Comparison of ENCODE assay signal across 25 cellular contexts in genomic region chr5:139418804-139419203, GRCh38. TPM values are rescaled to one million over a fixed set of nuclear protein-coding genes. Genes with fewer than 3 reads are reported as not detected.
DNase-seq lines count a peak whose midpoint lies in the region; ATAC-seq and TF ChIP-seq lines count a peak whose summit lies in the region.
"Had no signal": no experiment of that assay in that cellular context is flagged by ENCODE, and none has a peak within 500 bp of the region (broad histone marks: within the 10 kb centered on the region; RNA-seq: fewer than 3 reads in every experiment).

No MANE protein-coding gene starts in this region.

- TF ChIP-seq POLR2A in gastroesophageal sphincter (IDR thresholded peaks at IDR 0.05) = no peak
- no peak for TF ChIP-seq POLR2A in transverse colon (IDR thresholded peaks at IDR 0.05)

- H3K27ac ChIP-seq in gastroesophageal sphincter = peak overlapping the region in 3 of 4 donors; percentile 72 to 82 (median 76)
- H3K27ac ChIP-seq in mucosa of rectum (ENCODE audit: low read depth in 2 of 2, low read length in 2 of 2) = peak overlapping the region; percentile 48 to 81
- H3K27ac ChIP-seq in transverse colon = peak overlapping the region; percentile 35 to 74 (median 60)
- H3K27ac ChIP-seq: parathyroid adenoma had no signal

- H3K4me1 Mint-ChIP-seq in activated CD4-positive, alpha-beta memory T cell treated with anti-CD3 and anti-CD28 coated beads for 36 hours (ENCODE audit: low read depth) = peaks cover 45% of the 10 kb centered on the region
- peaks cover 76% of the 10 kb centered on the region for H3K4me1 Mint-ChIP-seq in activated CD4-positive, alpha-beta memory T cell treated with anti-CD3 and anti-CD28 coated beads, Interleukin-2, amount 10 ng/mL, durations not matched to agents 7 days and 5 days

- TF ChIP-seq CTCF in gastroesophageal sphincter (IDR thresholded peaks at IDR 0.05) (no peak), transverse colon (IDR thresholded peaks at IDR 0.05) (no peak)

- H3K36me3 Mint-ChIP-seq in activated CD4-positive, alpha-beta memory T cell treated with anti-CD3 and anti-CD28 coated beads for 36 hours = peaks cover 51% of the 10 kb centered on the region
- H3K36me3 Mint-ChIP-seq in activated CD4-positive, alpha-beta memory T cell treated with anti-CD3 and anti-CD28 coated beads, Interleukin-2, amount 10 ng/mL, durations not matched to agents 7 days and 5 days (ENCODE audit: low read depth) = peaks cover 29% of the 10 kb centered on the region

- TF ChIP-seq EP300 in gastroesophageal sphincter (IDR thresholded peaks at IDR 0.05) (no peak), transverse colon (IDR thresholded peaks at IDR 0.05; ENCODE audit: low read depth) (no peak)

- POLR2A ChIA-PET in activated CD4-positive, alpha-beta memory T cell treated with anti-CD3 and anti-CD28 coated beads for 36 hours (lab: Charles Lee) = interaction anchor here (1.5 to 7.9 kb wide), 4 partner anchors 27 to 63 kb away, joined by 3 to 57 read pairs (median 27); partner anchors contain the start of genes MZB1 and STING1
- POLR2A ChIA-PET in activated CD4-positive, alpha-beta memory T cell treated with anti-CD3 and anti-CD28 coated beads, Interleukin-2, amount 10 ng/mL, durations not matched to agents 7 days and 5 days (lab: Charles Lee) = interaction anchor here (1.1 to 11.1 kb wide), 8 partner anchors 15 to 143 kb away, joined by 3 to 137 read pairs (median 9); partner anchors contain the start of genes MZB1, SMIM33, SPATA24 and STING1

- H3K27me3 Mint-ChIP-seq in activated CD4-positive, alpha-beta memory T cell treated with anti-CD3 and anti-CD28 coated beads for 36 hours = no peaks in the 10 kb centered on the region
- H3K27me3 Mint-ChIP-seq in activated CD4-positive, alpha-beta memory T cell treated with anti-CD3 and anti-CD28 coated beads, Interleukin-2, amount 10 ng/mL, durations not matched to agents 7 days and 5 days = no peaks in the 10 kb centered on the region
- H3K27me3 Mint-ChIP-seq: activated naive CD4-positive, alpha-beta T cell treated with anti-CD3 and anti-CD28 coated beads, Interleukin-2, amount 50 U/mL, for 24 hours; IgD-negative memory B cell; memory B cell; naive thymus-derived CD8-positive, alpha-beta T cell; stimulated activated memory B cell treated with anti-CD40 and anti-IgM and Interleukin-4, amounts not matched to agents 10 μg/mL and 1 μg/mL and 100 μg/mL, for 72 hours had no signal

- no peaks in the 10 kb centered on the region for H3K27me3 ChIP-seq in gastroesophageal sphincter
- no peaks in the 10 kb centered on the region for H3K27me3 ChIP-seq in mucosa of rectum (ENCODE audit: control insufficient read depth in 2 of 2, insufficient read depth in 2 of 2, low read length in 2 of 2)
- H3K27me3 ChIP-seq in transverse colon = no peaks in the 10 kb centered on the region
- H3K27me3 ChIP-seq: sigmoid colon had no signal

- H3K9me3 Mint-ChIP-seq in activated CD4-positive, alpha-beta memory T cell treated with anti-CD3 and anti-CD28 coated beads for 36 hours = no peaks in the 10 kb centered on the region
- H3K9me3 Mint-ChIP-seq in activated CD4-positive, alpha-beta memory T cell treated with anti-CD3 and anti-CD28 coated beads, Interleukin-2, amount 10 ng/mL, durations not matched to agents 7 days and 5 days = no peaks in the 10 kb centered on the region
- H3K9me3 Mint-ChIP-seq: activated naive CD4-positive, alpha-beta T cell treated with anti-CD3 and anti-CD28 coated beads, Interleukin-2, amount 50 U/mL, for 24 hours; IgD-negative memory B cell; memory B cell; naive thymus-derived CD8-positive, alpha-beta T cell; stimulated activated memory B cell treated with anti-CD40 and anti-IgM and Interleukin-4, amounts not matched to agents 10 μg/mL and 1 μg/mL and 100 μg/mL, for 72 hours had no signal

- no peak for DNase-seq in activated CD4-positive, alpha-beta memory T cell treated with anti-CD3 and anti-CD28 coated beads for 36 hours
- no peak for DNase-seq in activated CD4-positive, alpha-beta memory T cell treated with anti-CD3 and anti-CD28 coated beads, Interleukin-2, amount 10 ng/mL, durations not matched to agents 7 days and 5 days
- DNase-seq in transverse colon (no peak), NOMO-1 treated with dmso at 0.1 percent for 144 hours (lab: John Stamatoyannopoulos, UW; ENCODE audit: unreplicated experiment) (no peak), SW 1271 (lab: John Stamatoyannopoulos, UW) (no peak)
- no peak for DNase-seq in activated CD8-positive, alpha-beta memory T cell treated with anti-CD3 and anti-CD28 coated beads, Interleukin-2, amount 50 U/mL, for 48 hours
- DNase-seq: Caco-2; DND-41; naive thymus-derived CD8-positive, alpha-beta T cell; NCI-H146; OCI-M1; SIG-M5; sigmoid colon; T-helper 1 cell; trophoblast cell had no signal

- no peak overlapping the region for H3K4me3 Mint-ChIP-seq in activated CD4-positive, alpha-beta memory T cell treated with anti-CD3 and anti-CD28 coated beads for 36 hours
- H3K4me3 Mint-ChIP-seq in activated CD4-positive, alpha-beta memory T cell treated with anti-CD3 and anti-CD28 coated beads, Interleukin-2, amount 10 ng/mL, durations not matched to agents 7 days and 5 days = no peak overlapping the region
- H3K4me3 Mint-ChIP-seq: activated naive CD4-positive, alpha-beta T cell treated with anti-CD3 and anti-CD28 coated beads, Interleukin-2, amount 50 U/mL, for 24 hours; IgD-negative memory B cell; memory B cell; naive thymus-derived CD8-positive, alpha-beta T cell; stimulated activated memory B cell treated with anti-CD40 and anti-IgM and Interleukin-4, amounts not matched to agents 10 μg/mL and 1 μg/mL and 100 μg/mL, for 72 hours had no signal

- H3K9me3 ChIP-seq in gastroesophageal sphincter = no peaks in the 10 kb centered on the region
- no peaks in the 10 kb centered on the region for H3K9me3 ChIP-seq in mucosa of rectum (ENCODE audit: control insufficient read depth in 2 of 2, low read length in 2 of 2)
- H3K9me3 ChIP-seq in transverse colon = no peaks in the 10 kb centered on the region
- H3K9me3 ChIP-seq: Caco-2, sigmoid colon had no signal

- CTCF ChIA-PET in activated CD4-positive, alpha-beta memory T cell treated with anti-CD3 and anti-CD28 coated beads for 36 hours (lab: Charles Lee) = interaction anchor here (1.2 to 13.6 kb wide), 3 partner anchors 28 to 97 kb away, joined by 3 to 443 read pairs (median 7); partner anchors contain the start of gene STING1
- CTCF ChIA-PET in activated CD4-positive, alpha-beta memory T cell treated with anti-CD3 and anti-CD28 coated beads, Interleukin-2, amount 10 ng/mL, durations not matched to agents 7 days and 5 days (lab: Charles Lee) = interaction anchor here (0.6 to 9.4 kb wide), 9 partner anchors 9 to 826 kb away, joined by 3 to 329 read pairs (median 4); partner anchors contain the start of genes DNAJC18 and STING1

- H3K4me1 ChIP-seq in gastroesophageal sphincter (peaks cover 5 to 70% (median 30%) of the 10 kb centered on the region in 3 donors), mucosa of rectum (ENCODE audit: control insufficient read depth in 2 of 2, insufficient read depth in 2 of 2, low read length in 2 of 2) (peaks cover 21 to 52% of the 10 kb centered on the region in 2 donors), transverse colon (peaks cover 35 to 58% (median 39%) of the 10 kb centered on the region in 4 donors)
- H3K4me1 ChIP-seq: Caco-2, parathyroid adenoma had no signal

- intact Hi-C loops in activated CD4-positive, alpha-beta memory T cell treated with anti-CD3 and anti-CD28 coated beads for 36 hours (cut with micrococcal nuclease) = no loop called here
- intact Hi-C loops in transverse colon (cut with DNase I; ENCODE audit: low total_unique reads) = no loop called here

- H3K36me3 ChIP-seq in gastroesophageal sphincter = peaks cover 0 to 43% of the 10 kb centered on the region in 2 donors
- H3K36me3 ChIP-seq in mucosa of rectum (ENCODE audit: control insufficient read depth in 2 of 2, insufficient read depth in 2 of 2, low read length in 2 of 2) = peaks cover 0 to 3% of the 10 kb centered on the region in 2 donors
- no peaks in the 10 kb centered on the region for H3K36me3 ChIP-seq in transverse colon

- ATAC-seq in gastroesophageal sphincter = no peak
- ATAC-seq: naive thymus-derived CD8-positive, alpha-beta T cell; stimulated activated memory B cell treated with anti-CD40 and anti-IgM and Interleukin-4, amounts not matched to agents 10 μg/mL and 1 μg/mL and 100 μg/mL, for 72 hours had no signal

- WGBS in gastroesophageal sphincter (ENCODE audit: low coverage in 1 of 2), 2 donors = 71 to 90% methylated on average over 1 of the region's 1 CpG
- WGBS in transverse colon (ENCODE audit: low coverage in 1 of 2), 2 donors = 70% methylated on average over 1 of the region's 1 CpG

- H3K9ac ChIP-seq in mucosa of rectum (ENCODE audit: low read depth in 1 of 2, low read length in 2 of 2) = peak overlapping the region in 1 of 2 donors; percentile 21
- H3K9ac ChIP-seq: parathyroid adenoma had no signal

- peak overlapping the region; percentile 6 for H3K27ac Mint-ChIP-seq in activated CD4-positive, alpha-beta memory T cell treated with anti-CD3 and anti-CD28 coated beads for 36 hours
- H3K27ac Mint-ChIP-seq in activated CD4-positive, alpha-beta memory T cell treated with anti-CD3 and anti-CD28 coated beads, Interleukin-2, amount 10 ng/mL, durations not matched to agents 7 days and 5 days = no peak overlapping the region
- H3K27ac Mint-ChIP-seq: activated naive CD4-positive, alpha-beta T cell treated with anti-CD3 and anti-CD28 coated beads, Interleukin-2, amount 50 U/mL, for 24 hours; IgD-negative memory B cell; stimulated activated memory B cell treated with anti-CD40 and anti-IgM and Interleukin-4, amounts not matched to agents 10 μg/mL and 1 μg/mL and 100 μg/mL, for 72 hours had no signal

- in situ Hi-C loops in transverse colon (cut with MboI; ENCODE audit: low pct_ligation_motif_present in 1 of 4, low pct_unique_long_range_greater_than_20kb in 1 of 4, low sequenced_read_pairs in 3 of 4) = no loop called here

- no peak overlapping the region for H3K4me3 ChIP-seq in gastroesophageal sphincter
- H3K4me3 ChIP-seq in mucosa of rectum (ENCODE audit: low read length in 2 of 2) = no peak overlapping the region
- no peak overlapping the region for H3K4me3 ChIP-seq in transverse colon
- H3K4me3 ChIP-seq: sigmoid colon had no signal

RNA-seq across cellular contexts. Expression of gene SPATA24, which starts 14.9 kb away (rescaled TPM):
- 1 to 10 TPM; 3.7 to 5.2 TPM for total RNA-seq in activated CD4-positive, alpha-beta memory T cell treated with anti-CD3 and anti-CD28 coated beads for 36 hours
- total RNA-seq in activated CD4-positive, alpha-beta memory T cell treated with anti-CD3 and anti-CD28 coated beads, Interleukin-2, amount 10 ng/mL, durations not matched to agents 7 days and 5 days = 1 to 10 TPM; 9.4 to 9.5 TPM
- 10 to 100 TPM in 2 of 4 donors, 1 to 10 TPM in 2; 1.5 to 13.5 (median 6.3) TPM for total RNA-seq in gastroesophageal sphincter
- 1 to 10 TPM in 2 of 4 donors, not detected in 2; 3.0 TPM for total RNA-seq in transverse colon

RNA-seq across cellular contexts. Expression of gene DNAJC18, which starts 20.5 kb away (rescaled TPM):
- total RNA-seq in activated CD4-positive, alpha-beta memory T cell treated with anti-CD3 and anti-CD28 coated beads for 36 hours = 10 to 100 TPM; 54.1 to 56.0 TPM
- total RNA-seq in activated CD4-positive, alpha-beta memory T cell treated with anti-CD3 and anti-CD28 coated beads, Interleukin-2, amount 10 ng/mL, durations not matched to agents 7 days and 5 days = 10 to 100 TPM; 16.1 to 17.0 TPM
- total RNA-seq in gastroesophageal sphincter = 10 to 100 TPM in 3 of 4 donors, 1 to 10 TPM in 1; 7.6 to 27.7 (median 14.5) TPM
- total RNA-seq in transverse colon = 1 to 10 TPM in 3 of 4 donors, under 1 TPM in 1; 0.37 to 3.8 (median 3.2) TPM

RNA-seq across cellular contexts. Expression of gene PROB1, which starts 23.9 kb away (rescaled TPM):
- total RNA-seq in activated CD4-positive, alpha-beta memory T cell treated with anti-CD3 and anti-CD28 coated beads for 36 hours = 1 to 10 TPM; 3.8 to 3.9 TPM
- total RNA-seq in activated CD4-positive, alpha-beta memory T cell treated with anti-CD3 and anti-CD28 coated beads, Interleukin-2, amount 10 ng/mL, durations not matched to agents 7 days and 5 days = 1 to 10 TPM; 5.5 TPM
- total RNA-seq in gastroesophageal sphincter (1 to 10 TPM; 1.2 to 9.1 (median 4.1) TPM), transverse colon (1 to 10 TPM in 1 of 4 donors, under 1 TPM in 2, not detected in 1; 0.55 to 1.1 (median 0.60) TPM)

RNA-seq across cellular contexts. Expression of gene MZB1, which starts 29.1 kb away (rescaled TPM):
- 10 to 100 TPM; 24.0 to 26.3 TPM for total RNA-seq in activated CD4-positive, alpha-beta memory T cell treated with anti-CD3 and anti-CD28 coated beads for 36 hours
- 10 to 100 TPM; 48.1 TPM for total RNA-seq in activated CD4-positive, alpha-beta memory T cell treated with anti-CD3 and anti-CD28 coated beads, Interleukin-2, amount 10 ng/mL, durations not matched to agents 7 days and 5 days
- total RNA-seq in gastroesophageal sphincter = under 1 TPM in 1 of 4 donors, not detected in 3; 0.74 TPM
- 10 to 100 TPM in 1 of 4 donors, 1 to 10 TPM in 1, not detected in 2; 4.0 to 39.2 TPM for total RNA-seq in transverse colon
- total RNA-seq: A172, Caco-2 had no signal

RNA-seq across cellular contexts. Expression of gene SLC23A1, which starts 35.7 kb away (rescaled TPM):
- 1 to 10 TPM; 1.0 to 1.4 TPM for total RNA-seq in activated CD4-positive, alpha-beta memory T cell treated with anti-CD3 and anti-CD28 coated beads for 36 hours
- 1 to 10 TPM; 1.0 to 1.8 TPM for total RNA-seq in activated CD4-positive, alpha-beta memory T cell treated with anti-CD3 and anti-CD28 coated beads, Interleukin-2, amount 10 ng/mL, durations not matched to agents 7 days and 5 days
- total RNA-seq in gastroesophageal sphincter (not detected), transverse colon (1 to 10 TPM in 2 of 4 donors, under 1 TPM in 1, not detected in 1; 0.80 to 9.5 (median 7.4) TPM)
- total RNA-seq: A172, fibroblast of villous mesenchyme, H1, sigmoid colon had no signal
